Comparison of ENCODE assay signal across 11 cellular contexts in the genomic region with DNA sequence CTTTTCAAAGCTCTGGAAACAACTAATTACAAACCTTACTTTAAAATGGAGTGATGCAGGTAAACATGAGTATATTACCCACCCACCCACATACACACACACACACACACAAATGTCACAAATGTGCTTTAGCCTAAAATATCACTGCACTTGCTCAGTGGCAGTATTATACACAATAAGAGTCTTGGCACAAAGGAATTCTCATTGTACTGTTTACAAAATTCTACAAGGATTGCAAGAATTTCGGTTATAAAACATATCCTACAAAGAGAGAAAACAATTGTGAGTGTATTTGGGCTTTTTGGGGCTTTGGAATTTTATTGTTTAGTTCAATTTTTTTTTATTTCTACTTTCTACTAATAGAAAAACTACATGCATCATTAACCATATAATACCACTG.
DNase-seq lines count a peak whose midpoint lies in the region; ATAC-seq and TF ChIP-seq lines count a peak whose summit lies in the region.
"Had no signal": no experiment of that assay in that cellular context is flagged by ENCODE, and none has a peak within 500 bp of the region (broad histone marks: within the 10 kb centered on the region; RNA-seq: fewer than 3 reads in every experiment).

No MANE protein-coding gene starts in this region.

- intact Hi-C loops in PC-3 (cut with micrococcal nuclease): loop anchor here (2.0 to 5.0 kb wide), 2 partner anchors 34 to 73 kb away; no protein-coding TSS in a partner anchor
- intact Hi-C loops in esophagus muscularis mucosa (cut with DNase I): loop anchor here (2.0 to 10.0 kb wide), 3 partner anchors 79 to 487 kb away; no protein-coding TSS in a partner anchor

- H3K27me3 ChIP-seq in DOHH2 (ENCODE audit: control insufficient read depth, low read length) (no peaks in the 10 kb centered on the region), PC-3 (ENCODE audit: low read length) (no peaks in the 10 kb centered on the region), esophagus muscularis mucosa (no peaks in the 10 kb centered on the region)
- H3K27me3 ChIP-seq: testis had no signal

- H3K27ac ChIP-seq in DOHH2 (ENCODE audit: low read depth, low read length) (peak overlapping the region; percentile 51; the same call in 1 of the 2 replicates), PC-3 (ENCODE audit: low read length) (peak overlapping the region; percentile 50; the same call in 1 of the 2 replicates), esophagus muscularis mucosa (replicated peaks in 1 of 4) (peak overlapping the region; percentile 56 to 96 (median 92))
- H3K27ac ChIP-seq: testis had no signal

- H2AFZ ChIP-seq in PC-3 (ENCODE audit: low read length): no peak overlapping the region

- TF ChIP-seq EP300 in esophagus muscularis mucosa (IDR thresholded peaks at IDR 0.05): no peak

- peak overlapping the region; percentile 69 for H3K4me2 ChIP-seq in DOHH2 (ENCODE audit: low read length)
- peak overlapping the region; percentile 85 for H3K4me2 ChIP-seq in PC-3 (ENCODE audit: low read length)

- CTCF ChIA-PET in PC-3 (lab: Charles Lee): interaction anchor here (1.2 kb wide), 1 partner anchor 10 kb away, joined by 3 read pairs; no protein-coding TSS in a partner anchor

- TF ChIP-seq CTCF in DOHH2 (IDR thresholded peaks at IDR 0.05; ENCODE audit: low read depth, low read length, poor library complexity, severe bottlenecking) (no peak), PC-3 (conservative IDR thresholded peaks at IDR 0.05; ENCODE audit: low read depth, low read length) (no peak), esophagus muscularis mucosa (IDR thresholded peaks at IDR 0.05) (no peak)

- H3K9ac ChIP-seq in PC-3 (ENCODE audit: low read length): peak overlapping the region; percentile 84

- no peak for DNase-seq in PC-3
- DNase-seq in esophagus muscularis mucosa (ENCODE audit: extremely low spot score): no peak
- peak; percentile 59 for DNase-seq in pons (ENCODE audit: low spot score)
- DNase-seq in DMS114 treated with DMSO at 0.1 percent for 48 hours (lab: John Stamatoyannopoulos, UW; ENCODE audit: unreplicated experiment): no peak
- no peak for DNase-seq in amygdala (lab: John Stamatoyannopoulos, UW)
- DNase-seq: cortex of kidney, left lung, testis had no signal

- H3K9me2 ChIP-seq in DOHH2 (replicated peaks; ENCODE audit: control insufficient read depth, low read length) (no peaks in the 10 kb centered on the region), PC-3 (replicated peaks; ENCODE audit: low read length) (no peaks in the 10 kb centered on the region)

- H3F3A ChIP-seq in DOHH2 (ENCODE audit: control insufficient read depth, insufficient read depth) (0 out of 2 replicates have a peak, but pooled peaks cover 3% of the 10 kb centered on the region), PC-3 (ENCODE audit: low read length, unreplicated experiment) (no peaks in the 10 kb centered on the region)

- H3K4me1 ChIP-seq in DOHH2 (ENCODE audit: control insufficient read depth, low read length) (peaks cover 35% of the 10 kb centered on the region), PC-3 (ENCODE audit: insufficient read depth, low read length) (peaks cover 36% of the 10 kb centered on the region), esophagus muscularis mucosa (peaks cover 4 to 58% (median 39%) of the 10 kb centered on the region in 4 donors)

- H4K20me1 ChIP-seq in DOHH2 (ENCODE audit: control insufficient read depth, insufficient read depth, low read depth, low read length) (no peaks in the 10 kb centered on the region), PC-3 (ENCODE audit: low read length) (no peaks in the 10 kb centered on the region)

- 46% methylated on average over 1 of the region's 1 CpG for WGBS in esophagus muscularis mucosa

- ATAC-seq in PC-3: no peak
- no peak for ATAC-seq in GM21515 (IDR thresholded peaks at IDR 0.05; ENCODE audit: unreplicated experiment)
- ATAC-seq in HG03097 (IDR thresholded peaks at IDR 0.05; ENCODE audit: low FRiP score, unreplicated experiment): no peak

- H3K9me3 ChIP-seq in DOHH2 (ENCODE audit: control insufficient read depth, insufficient read depth, low read length) (no peaks in the 10 kb centered on the region), PC-3 (ENCODE audit: low read length) (no peaks in the 10 kb centered on the region), esophagus muscularis mucosa (no peaks in the 10 kb centered on the region)
- H3K9me3 ChIP-seq: left lung, testis had no signal

- no TSS peak for BruUV-seq in PC-3 (replicated peaks; lab: Mats Ljungman, UMichigan)

- TF ChIP-seq POLR2A in esophagus muscularis mucosa (IDR thresholded peaks at IDR 0.05; ENCODE audit: low read depth): no peak

- H3K4me3 ChIP-seq in DOHH2 (ENCODE audit: low read length) (peak overlapping the region; percentile 88), PC-3 (ENCODE audit: low read length) (peak overlapping the region; percentile 97), esophagus muscularis mucosa (peak overlapping the region; percentile 84 to 94 (median 90))

- H3K36me3 ChIP-seq in DOHH2 (ENCODE audit: control insufficient read depth, low read length): no peaks in the 10 kb centered on the region; the same call in 1 of the 2 replicates
- H3K36me3 ChIP-seq in PC-3 (ENCODE audit: low read depth, low read length): no peaks in the 10 kb centered on the region
- H3K36me3 ChIP-seq in esophagus muscularis mucosa: no peaks in the 10 kb centered on the region
- H3K36me3 ChIP-seq: left lung had no signal

- peaks cover 63% of the 10 kb centered on the region for H3K79me2 ChIP-seq in DOHH2 (ENCODE audit: control insufficient read depth, low read length)
- peaks cover 64% of the 10 kb centered on the region for H3K79me2 ChIP-seq in PC-3 (ENCODE audit: low read length)

- POLR2A ChIA-PET in PC-3 (lab: Charles Lee; ENCODE audit: unreplicated experiment): no interaction called here
